In the genomic region with DNA sequence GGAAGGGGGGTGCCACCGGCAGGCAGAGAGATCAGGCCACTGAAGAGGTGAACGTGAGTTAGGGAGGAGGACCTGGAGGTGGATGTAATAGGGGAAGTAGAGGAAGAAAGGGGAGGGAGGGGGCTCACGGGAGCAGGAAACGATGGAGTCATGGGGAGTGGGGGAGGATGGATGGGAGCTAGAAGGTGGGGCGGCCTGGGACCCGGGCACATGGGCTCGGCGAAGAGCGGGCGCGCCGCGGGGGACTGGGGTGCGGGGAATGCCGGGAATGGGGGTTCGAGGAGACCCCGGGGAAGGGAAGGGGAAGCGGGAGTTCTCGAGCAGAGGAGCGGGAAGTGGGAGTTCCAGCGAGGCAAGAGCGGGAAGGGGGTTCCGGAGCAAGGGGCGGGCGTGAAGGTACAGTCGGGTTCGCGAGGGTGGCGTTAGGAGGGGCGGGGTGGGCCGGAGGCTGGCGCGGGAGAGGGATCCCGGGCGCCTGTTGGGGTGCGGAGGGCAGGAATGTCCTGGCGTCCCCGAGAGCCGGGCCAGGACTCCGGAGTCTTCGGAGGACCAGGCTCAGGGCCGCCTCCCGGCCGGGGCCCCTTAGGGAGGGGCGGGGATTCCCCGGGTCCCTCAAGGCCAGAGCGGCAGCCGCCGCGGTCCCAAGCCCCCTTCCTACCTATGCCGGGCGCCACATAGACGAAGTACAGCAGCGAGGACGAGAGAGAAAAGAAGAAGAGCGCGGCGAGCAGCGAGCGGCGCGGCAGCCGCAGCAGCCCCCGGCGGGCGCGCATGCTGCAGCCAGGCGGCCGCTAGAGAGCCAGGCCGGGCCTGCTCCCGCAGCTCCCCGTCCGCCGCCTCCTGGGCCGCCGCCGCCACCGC, we compare ENCODE assay signal across 7 cellular contexts. TPM values are rescaled to one million over a fixed set of nuclear protein-coding genes. Genes with fewer than 3 reads are reported as not detected.
DNase-seq lines count a peak whose midpoint lies in the region; ATAC-seq and TF ChIP-seq lines count a peak whose summit lies in the region.

No MANE protein-coding gene starts in this region.

- H3K36me3 ChIP-seq in fibroblast of lung (ENCODE audit: control insufficient read depth, insufficient read depth, low read length), result no peaks in the 10 kb centered on the region

- peaks cover 6% of the 10 kb centered on the region for H3K4me1 ChIP-seq in fibroblast of lung (ENCODE audit: control insufficient read depth, extremely low read depth, insufficient read depth, low read length)

- H3K4me3 ChIP-seq in HFF-Myc (replicated peaks; ENCODE audit: low read depth, low read length) (peak overlapping the region; percentile 74), fibroblast of lung (replicated peaks in 1 of 4; ENCODE audit: control extremely low read depth in 1 of 4, insufficient read depth in 1 of 4, low read depth in 3 of 4, low read length in 4 of 4) (peak overlapping the region; percentile 65 to 84 (median 80))

- peak overlapping the region; percentile 85 for H3K4me2 ChIP-seq in fibroblast of lung (ENCODE audit: extremely low read depth, insufficient read depth, low read length)

- H2AFZ ChIP-seq in fibroblast of lung (ENCODE audit: low read length), result peak overlapping the region; percentile 52

- no peak for TF ChIP-seq CTCF in HFF-Myc (IDR thresholded peaks at IDR 0.05; ENCODE audit: low read depth, low read length, missing control alignments)
- no peak for TF ChIP-seq CTCF in fibroblast of lung (conservative IDR thresholded peaks at IDR 0.05 in 1 of 2, IDR thresholded peaks at IDR 0.05 in 1 of 2; ENCODE audit: low read depth in 1 of 2, low read length in 2 of 2)
- no peak for TF ChIP-seq CTCF in nephron progenitor cell (IDR thresholded peaks at IDR 0.05)

- H3K9ac ChIP-seq in fibroblast of lung (ENCODE audit: insufficient read depth, low read length), result peak overlapping the region; percentile 65

- H3K4me3 Mint-ChIP-seq in nephron progenitor cell, result peak overlapping the region; percentile 97

- H3K4me1 Mint-ChIP-seq in nephron progenitor cell, result peaks cover 43% of the 10 kb centered on the region

- no peaks in the 10 kb centered on the region for H3K27me3 Mint-ChIP-seq in nephron progenitor cell (ENCODE audit: low read depth, poor library complexity)

- no peaks in the 10 kb centered on the region for H3K9me3 ChIP-seq in fibroblast of lung (ENCODE audit: control insufficient read depth, insufficient read depth, low read depth, low read length)

- H3K9me3 Mint-ChIP-seq in nephron progenitor cell, result no peaks in the 10 kb centered on the region

- H3K79me2 ChIP-seq in fibroblast of lung (ENCODE audit: control insufficient read depth, insufficient read depth, low read length), result peaks cover 24% of the 10 kb centered on the region

- no peaks in the 10 kb centered on the region for H3K27me3 ChIP-seq in fibroblast of lung (ENCODE audit: control insufficient read depth, insufficient read depth, low read length)

- ATAC-seq in GM18502 (IDR thresholded peaks at IDR 0.05; ENCODE audit: poor library complexity, unreplicated experiment), result peak; percentile 55

- H4K20me1 ChIP-seq in fibroblast of lung (ENCODE audit: control insufficient read depth, extremely low read depth, insufficient read depth, low read length), result no peaks in the 10 kb centered on the region

- peak overlapping the region; percentile 92 for H3K27ac Mint-ChIP-seq in nephron progenitor cell

- H3K36me3 Mint-ChIP-seq in nephron progenitor cell (ENCODE audit: low read depth), result peaks cover 6% of the 10 kb centered on the region

- peak overlapping the region; percentile 58 for H3K27ac ChIP-seq in fibroblast of lung (ENCODE audit: insufficient read depth, low read length)

- no peak for DNase-seq in HFF-Myc (ENCODE audit: extremely low read depth, low read depth)
- DNase-seq in NCI-H1105 (lab: John Stamatoyannopoulos, UW), result peak; percentile 61
- DNase-seq in activated CD8-positive, alpha-beta memory T cell treated with anti-CD3 and anti-CD28 coated beads, Interleukin-2, amount 50 U/mL, for 4 hours, result peak; percentile 48
- DNase-seq in fibroblast of lung (ENCODE audit: low read depth in 2 of 2), result no peak
- DNase-seq in nephron progenitor cell, result no peak
- no peak for DNase-seq in cortex of kidney (lab: John Stamatoyannopoulos, UW)

RNA-seq across cellular contexts. Expression of a gene that starts 0.5 kb away (rescaled TPM):
- total RNA-seq in fibroblast of lung, result 19.0 and 21.0 TPM in 2 replicates
- polyA plus RNA-seq in fibroblast of lung, result 28.0 and 34.1 TPM in 2 replicates
- 15.4 and 17.2 TPM in 2 replicates for polyA plus RNA-seq in fibroblast of lung (2012)
- 21.2 and 33.4 TPM in 2 replicates for polyA minus RNA-seq in fibroblast of lung (ENCODE audit: low replicate concordance)

Comparison
In these comparisons a context has a peak if more than half of its experiments do, and no peak if none do; other contexts are left out.
1. DNase-seq: peak in NCI-H1105 (single experiment) and activated CD8-positive, alpha-beta memory T cell treated with anti-CD3 and anti-CD28 coated beads, Interleukin-2, amount 50 U/mL, for 4 hours (single experiment); none in HFF-Myc (single experiment), fibroblast of lung (0 of 2), nephron progenitor cell (single experiment) and cortex of kidney (single experiment).